Comparison of ENCODE assay signal across 23 cellular contexts in the genomic region with DNA sequence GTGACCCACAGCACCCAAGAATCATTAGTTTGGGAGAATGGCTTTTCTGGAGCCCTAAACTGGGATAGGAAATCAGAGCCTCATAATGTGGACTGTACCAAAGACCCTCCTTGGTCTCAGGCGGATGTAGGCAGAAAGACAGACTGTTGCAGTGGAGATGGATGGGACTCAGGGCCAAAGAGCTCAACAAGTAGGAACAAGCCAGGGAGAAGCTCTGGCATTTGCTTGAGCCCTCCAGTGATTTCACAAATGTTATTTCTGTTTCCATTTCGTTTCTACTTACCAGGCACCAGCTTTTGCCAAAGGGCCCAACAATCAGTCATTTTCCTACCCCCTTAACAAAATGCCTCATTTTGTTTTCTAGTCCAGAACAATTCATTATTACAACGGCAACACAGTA.
"Had no signal": no experiment of that assay in that cellular context is flagged by ENCODE, and none has a peak within 500 bp of the region (broad histone marks: within the 10 kb centered on the region; RNA-seq: fewer than 3 reads in every experiment).

No MANE protein-coding gene starts in this region.

- H3K9me2 ChIP-seq: SK-N-SH had no signal

- H3K27me3 ChIP-seq: esophagus squamous epithelium had no signal

- H3K4me3 ChIP-seq: esophagus squamous epithelium, lung had no signal

- H3K9me3 Mint-ChIP-seq: activated CD4-positive, alpha-beta T cell treated with anti-CD3 and anti-CD28 coated beads, Interleukin-2, amount 10 ng/mL, durations not matched to agents 24 days and 14 days; activated CD8-positive, alpha-beta T cell treated with anti-CD3 and anti-CD28 coated beads for 36 hours; activated naive CD4-positive, alpha-beta T cell treated with anti-CD3 and anti-CD28 coated beads for 36 hours; nephron progenitor cell had no signal

- ATAC-seq: activated CD8-positive, alpha-beta T cell treated with anti-CD3 and anti-CD28 coated beads for 36 hours; T-cell had no signal

- DNase-seq: activated CD4-positive, alpha-beta T cell treated with anti-CD3 and anti-CD28 coated beads, Interleukin-2, amount 10 ng/mL, durations not matched to agents 24 days and 14 days; activated CD4-positive, CD25-positive, alpha-beta regulatory T cell; activated CD8-positive, alpha-beta T cell treated with anti-CD3 and anti-CD28 coated beads for 36 hours; activated naive CD4-positive, alpha-beta T cell treated with anti-CD3 and anti-CD28 coated beads for 36 hours; activated T-cell treated with anti-CD3 and anti-CD28 coated beads, Interleukin-2, amount 50 U/mL, for 1 hour; cerebellar nuclear complex; cortex of kidney; effector CD4-positive, alpha-beta T cell; esophagus squamous epithelium; glutamatergic neuron; islet precursor cell; midbrain; nephron progenitor cell; nucleus accumbens; posterior cingulate gyrus; SK-N-SH; stimulated activated CD4-positive, alpha-beta T cell treated with anti-CD3 and anti-CD28 coated beads, Interleukin-12 subunit alpha, Interleukin-12 subunit beta, amount 100 ng/mL, for 4 hours; stimulated activated CD4-positive, alpha-beta T cell treated with anti-CD3 and anti-CD28 coated beads, Interleukin-1b, Interleukin-23, amount 100 ng/mL, for 48 hours; stimulated activated CD8-positive, alpha-beta memory T cell treated with anti-CD3 and anti-CD28 coated beads, Interleukin-4, amount 100 ng/mL, for 48 hours; stimulated activated naive CD4-positive, alpha-beta T cell; T-cell; trophoblast cell had no signal

- H3K4me2 ChIP-seq: SK-N-SH had no signal

- H3K4me1 Mint-ChIP-seq: activated CD4-positive, alpha-beta T cell treated with anti-CD3 and anti-CD28 coated beads, Interleukin-2, amount 10 ng/mL, durations not matched to agents 24 days and 14 days; T-cell had no signal

- H3K4me3 Mint-ChIP-seq: activated CD4-positive, alpha-beta T cell treated with anti-CD3 and anti-CD28 coated beads, Interleukin-2, amount 10 ng/mL, durations not matched to agents 24 days and 14 days; activated CD8-positive, alpha-beta T cell treated with anti-CD3 and anti-CD28 coated beads for 36 hours; activated naive CD4-positive, alpha-beta T cell treated with anti-CD3 and anti-CD28 coated beads for 36 hours; nephron progenitor cell; T-cell had no signal

- H3K36me3 Mint-ChIP-seq: T-cell had no signal

- H3K36me3 ChIP-seq: esophagus squamous epithelium had no signal

- H3K27me3 Mint-ChIP-seq: activated CD4-positive, alpha-beta T cell treated with anti-CD3 and anti-CD28 coated beads, Interleukin-2, amount 10 ng/mL, durations not matched to agents 24 days and 14 days had no signal

- H3K9me3 ChIP-seq: esophagus squamous epithelium, SK-N-SH had no signal

- H3K27ac Mint-ChIP-seq: activated CD4-positive, alpha-beta T cell treated with anti-CD3 and anti-CD28 coated beads, Interleukin-2, amount 10 ng/mL, durations not matched to agents 24 days and 14 days; activated CD8-positive, alpha-beta T cell treated with anti-CD3 and anti-CD28 coated beads for 36 hours; activated naive CD4-positive, alpha-beta T cell treated with anti-CD3 and anti-CD28 coated beads for 36 hours; nephron progenitor cell; T-cell had no signal
